In the genomic region with DNA sequence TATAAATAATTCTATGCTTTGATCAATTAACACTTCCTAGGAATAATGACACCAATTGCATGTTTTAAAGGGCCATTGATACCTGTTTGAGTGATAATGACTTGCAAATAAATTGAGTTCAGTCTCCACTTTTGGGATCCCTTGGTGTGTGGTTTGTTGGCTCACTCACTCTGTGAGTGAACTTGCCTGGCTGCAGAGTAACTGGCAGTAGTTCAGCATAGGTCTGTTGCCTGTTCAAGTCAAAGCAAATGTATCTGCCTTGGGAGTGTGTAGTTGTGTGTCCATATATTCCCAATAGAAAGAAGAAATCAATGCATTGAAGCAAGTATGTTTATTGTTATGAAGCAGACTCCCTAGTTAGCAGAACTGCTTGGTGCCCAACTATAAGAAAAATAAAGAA, we compare ENCODE assay signal across 34 cellular contexts.
"Had no signal": no experiment of that assay in that cellular context is flagged by ENCODE, and none has a peak within 500 bp of the region (broad histone marks: within the 10 kb centered on the region; RNA-seq: fewer than 3 reads in every experiment).

No MANE protein-coding gene starts in this region.

- H3K27ac ChIP-seq: brain microvascular endothelial cell, Peyer's patch, WERI-Rb-1 had no signal

- DNase-seq: activated CD4-positive, alpha-beta memory T cell treated with anti-CD3 and anti-CD28 coated beads, Interleukin-2, amount 10 ng/mL, durations not matched to agents 7 days and 5 days; activated CD4-positive, alpha-beta T cell treated with anti-CD3 and anti-CD28 coated beads for 1 hour; activated CD4-positive, alpha-beta T cell treated with anti-CD3 and anti-CD28 coated beads for 48 hours; activated CD4-positive, CD25-positive, alpha-beta regulatory T cell; activated CD8-positive, alpha-beta memory T cell treated with anti-CD3 and anti-CD28 coated beads for 24 hours; activated CD8-positive, alpha-beta memory T cell treated with anti-CD3 and anti-CD28 coated beads, Interleukin-2, amount 10 ng/mL, durations not matched to agents 7 days and 5 days; activated CD8-positive, alpha-beta memory T cell treated with anti-CD3 and anti-CD28 coated beads, Interleukin-2, amount 50 U/mL, for 48 hours; activated effector memory CD4-positive, alpha-beta T cell treated with anti-CD3 and anti-CD28 coated beads, Interleukin-2, amount 50 U/mL, for 16 hours; activated naive CD4-positive, alpha-beta T cell; activated naive CD4-positive, alpha-beta T cell treated with anti-CD3 and anti-CD28 coated beads, Interleukin-2, amount 50 U/mL, for 16 hours; activated naive CD8-positive, alpha-beta T cell treated with anti-CD3 and anti-CD28 coated beads for 36 hours; activated T-cell treated with anti-CD3 and anti-CD28 coated beads, Interleukin-2, amount 50 U/mL, for 72 hours; amniotic stem cell; aorta; brain microvascular endothelial cell; central memory CD4-positive, alpha-beta T cell; Kasumi-1; KG1; MG63; NCI-H1048; NCI-H1436; NCI-H1930; NCI-H2081 treated with DMSO at 0.1 percent for 48 hours; NCI-H226; NCI-H446 treated with DMSO at 0.1 percent for 48 hours; NCI-H774; NK-92 treated with Interleukin-12 subunit alpha and Interleukin-12 subunit beta, amount 100 ng/mL, for 24 hours; Peyer's patch; RPMI8226; SW 1271; T1000; WERI-Rb-1 had no signal

- H3K9me3 ChIP-seq: MG63, Peyer's patch had no signal

- H3K4me3 ChIP-seq: MG63, Peyer's patch had no signal

- H3K36me3 ChIP-seq: brain microvascular endothelial cell, MG63, Peyer's patch, WERI-Rb-1 had no signal

- H3K4me1 ChIP-seq: Peyer's patch had no signal

- ATAC-seq: activated CD8-positive, alpha-beta memory T cell treated with anti-CD3 and anti-CD28 coated beads, Interleukin-2, amount 10 ng/mL, durations not matched to agents 7 days and 5 days; activated T-cell treated with anti-CD3 and anti-CD28 coated beads, Interleukin-2, amount 50 U/mL, for 72 hours; activated T-helper 17 cell treated with anti-CD3 and anti-CD28 coated beads, Interleukin-2, amount 50 U/mL, for 72 hours; PC-3 had no signal

- H3K27me3 ChIP-seq: brain microvascular endothelial cell, MG63, Peyer's patch had no signal
